ENCODE assay signal across 14 cellular contexts in the genomic region with DNA sequence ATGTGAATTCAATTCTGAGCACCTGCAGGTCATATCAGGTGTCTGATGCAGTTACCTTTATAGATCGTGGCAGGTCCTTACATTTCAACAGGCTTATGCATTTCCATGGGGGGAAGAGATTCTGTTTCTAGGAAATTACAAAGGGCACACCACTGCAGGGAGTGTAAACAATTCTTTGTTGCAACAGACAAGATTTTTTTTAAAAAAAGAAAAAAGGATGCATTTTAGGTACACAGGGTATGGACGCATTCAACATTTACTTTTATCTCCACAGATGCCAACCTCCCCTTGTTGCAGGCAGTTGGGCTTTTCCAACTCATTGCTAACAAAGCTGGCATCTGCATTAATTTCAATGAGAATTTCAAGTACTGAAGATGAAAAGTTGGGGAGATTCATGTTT. TPM values are rescaled to one million over a fixed set of nuclear protein-coding genes. Genes with fewer than 3 reads are reported as not detected.
"Had no signal": no experiment of that assay in that cellular context is flagged by ENCODE, and none has a peak within 500 bp of the region (broad histone marks: within the 10 kb centered on the region; RNA-seq: fewer than 3 reads in every experiment).

No MANE protein-coding gene starts in this region.

- H3K27me3 ChIP-seq: body of pancreas had no signal

- ATAC-seq: activated naive CD4-positive, alpha-beta T cell treated with anti-CD3 and anti-CD28 coated beads, Interleukin-2, amount 50 U/mL, for 72 hours; body of pancreas; naive thymus-derived CD4-positive, alpha-beta T cell had no signal

- H3K27ac ChIP-seq: body of pancreas had no signal

- H3K4me3 ChIP-seq: body of pancreas had no signal

- H3K4me1 ChIP-seq: body of pancreas had no signal

- H3K9me3 ChIP-seq: body of pancreas had no signal

- DNase-seq: activated B cell treated with CpG ODN at 0.5 μM for 24 hours; activated CD4-positive, alpha-beta T cell treated with anti-CD3 and anti-CD28 coated beads, Interleukin-2, amount 50 U/mL, for 1 hour; activated effector memory CD4-positive, alpha-beta T cell treated with Interleukin-2 at 50 U/mL for 16 hours; activated T-cell treated with anti-CD3 and anti-CD28 coated beads, Interleukin-2, amount 50 U/mL, for 1 hour; amniotic stem cell; body of pancreas; endodermal cell; erythroblast; hypothalamus; naive thymus-derived CD4-positive, alpha-beta T cell; posterior cingulate gyrus; stimulated activated CD4-positive, alpha-beta T cell treated with anti-CD3 and anti-CD28 coated beads, Interleukin-15, amount 100 ng/mL, for 24 hours; stimulated activated CD4-positive, alpha-beta T cell treated with anti-CD3 and anti-CD28 coated beads, Interleukin-4, amount 100 ng/mL, for 24 hours had no signal

RNA-seq across cellular contexts. Expression of gene TEKT2, which starts 13.5 kb away (rescaled TPM):
- total RNA-seq: activated B cell treated with CpG ODN at 0.5 μM for 24 hours had no signal
